10 cellular contexts compared by ENCODE assay signal in the genomic region with DNA sequence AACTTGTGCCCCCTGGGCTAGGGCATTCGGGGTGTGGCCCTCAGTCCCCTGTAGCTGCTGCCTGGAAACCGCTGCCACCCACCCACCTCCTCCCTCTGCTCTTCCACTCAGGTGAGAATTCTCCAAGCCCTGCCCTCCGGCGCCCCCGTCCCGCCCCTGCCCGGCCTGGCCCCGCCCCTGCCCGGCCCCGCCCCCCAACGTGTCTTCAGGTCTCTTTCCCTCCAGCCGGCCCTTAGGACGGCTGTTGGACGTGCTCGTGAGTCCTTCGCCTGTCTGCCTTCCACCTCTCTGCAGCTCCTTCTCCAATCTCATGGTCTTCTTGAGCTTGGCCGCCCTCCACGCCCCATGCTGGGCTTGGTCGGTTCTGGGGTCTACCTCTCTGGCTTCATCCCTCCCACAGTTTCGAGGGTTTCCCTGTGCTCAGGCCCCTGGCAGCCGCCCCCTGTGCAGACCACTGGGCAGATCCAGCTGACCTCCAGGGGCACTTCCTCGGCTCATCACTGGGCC. TPM values are rescaled to one million over a fixed set of nuclear protein-coding genes. Genes with fewer than 3 reads are reported as not detected.
A peak's percentile ranks its signal among the peaks of the same experiment; 100 is the strongest.
DNase-seq lines count a peak whose midpoint lies in the region; ATAC-seq and TF ChIP-seq lines count a peak whose summit lies in the region.
"Had no signal": no experiment of that assay in that cellular context is flagged by ENCODE, and none has a peak within 500 bp of the region (broad histone marks: within the 10 kb centered on the region; RNA-seq: fewer than 3 reads in every experiment).

No MANE protein-coding gene starts in this region.

- TF ChIP-seq CTCF in heart right ventricle (IDR thresholded peaks at IDR 0.05) (no peak), RWPE2 (IDR thresholded peaks at IDR 0.05; ENCODE audit: poor library complexity, severe bottlenecking) (no peak), sigmoid colon (IDR thresholded peaks at IDR 0.05) (no peak)

- H3K4me3 ChIP-seq in heart right ventricle (no peak overlapping the region), RWPE2 (ENCODE audit: severe bottlenecking) (no peak overlapping the region), sigmoid colon (no peak overlapping the region)
- H3K4me3 ChIP-seq: MG63 had no signal

- no peaks in the 10 kb centered on the region for H3K9me3 ChIP-seq in heart right ventricle
- no peaks in the 10 kb centered on the region for H3K9me3 ChIP-seq in RWPE2 (ENCODE audit: severe bottlenecking)
- no peaks in the 10 kb centered on the region for H3K9me3 ChIP-seq in sigmoid colon
- H3K9me3 ChIP-seq: MG63 had no signal

- ATAC-seq in left ventricle myocardium superior, result peak; percentile 15
- no peak for ATAC-seq in heart right ventricle
- peak; percentile 64 for ATAC-seq in RWPE2 (ENCODE audit: low read depth)
- ATAC-seq in GM18868 (IDR thresholded peaks at IDR 0.05; ENCODE audit: unreplicated experiment), result no peak
- ATAC-seq in HG03045 (IDR thresholded peaks at IDR 0.05; ENCODE audit: unreplicated experiment), result no peak

- peaks cover 0 to 11% (median 0%) of the 10 kb centered on the region in 9 donors for H3K4me1 ChIP-seq in heart right ventricle
- H3K4me1 ChIP-seq in RWPE2 (ENCODE audit: insufficient read depth, poor library complexity, severe bottlenecking), result no peaks in the 10 kb centered on the region
- no peaks in the 10 kb centered on the region for H3K4me1 ChIP-seq in sigmoid colon

- TF ChIP-seq EP300 in sigmoid colon (IDR thresholded peaks at IDR 0.05), result no peak

- H3K36me3 ChIP-seq in heart right ventricle (no peaks in the 10 kb centered on the region), RWPE2 (ENCODE audit: low read depth) (no peaks in the 10 kb centered on the region), sigmoid colon (no peaks in the 10 kb centered on the region)
- H3K36me3 ChIP-seq: MG63 had no signal

- intact Hi-C loops in left ventricle myocardium superior (cut with micrococcal nuclease), result no loop called here
- intact Hi-C loops in heart right ventricle (cut with DNase I), result no loop called here
- intact Hi-C loops in sigmoid colon (cut with DNase I), result no loop called here

- 35 to 36% methylated on average over 22 of the region's 22 CpGs for WGBS in heart right ventricle, 2 donors
- 23 to 27% methylated on average over 22 of the region's 22 CpGs for WGBS in sigmoid colon, 2 donors

- peaks cover 0 to 19% (median under 1%) of the 10 kb centered on the region in 7 donors for H3K27me3 ChIP-seq in heart right ventricle
- H3K27me3 ChIP-seq in RWPE2 (ENCODE audit: insufficient read depth, poor library complexity, severe bottlenecking), result peaks cover 3% of the 10 kb centered on the region
- H3K27me3 ChIP-seq in sigmoid colon, result peaks cover 3 to 67% (median 26%) of the 10 kb centered on the region in 3 donors
- H3K27me3 ChIP-seq: MG63 had no signal

- TF ChIP-seq POLR2A in sigmoid colon (IDR thresholded peaks at IDR 0.05), result no peak

- H3K27ac ChIP-seq in heart right ventricle (peak overlapping the region in 1 of 10 donors; percentile 44), RWPE2 (ENCODE audit: poor library complexity, severe bottlenecking) (no peak overlapping the region), sigmoid colon (no peak overlapping the region)

- DNase-seq in left ventricle myocardium superior (no peak), heart right ventricle (no peak), RWPE2 (ENCODE audit: low spot score) (no peak), islet precursor cell (peak; percentile 76), sigmoid colon (no peak), GM19240 (ENCODE audit: insufficient read length, low spot score) (no peak)
- DNase-seq: aorta, MG63 had no signal

RNA-seq across cellular contexts. Expression of a gene that starts 12.2 kb away (rescaled TPM):
- total RNA-seq in left ventricle myocardium superior (0.57 TPM), heart right ventricle (under 1 TPM; 0.08 to 0.52 (median 0.27) TPM), sigmoid colon (1 to 10 TPM in 3 of 4 donors, under 1 TPM in 1; 0.66 to 2.9 (median 2.0) TPM)
- polyA plus RNA-seq in heart right ventricle (under 1 TPM; 0.22 to 0.49 TPM), sigmoid colon (1 to 10 TPM in 1 of 3 donors, under 1 TPM in 2; under 0.01 to 1.9 (median 0.23) TPM)

RNA-seq across cellular contexts. Expression of a gene that starts 15.2 kb away (rescaled TPM):
- total RNA-seq in left ventricle myocardium superior (22.2 TPM), heart right ventricle (10 to 100 TPM; 19.6 to 33.3 (median 26.0) TPM), sigmoid colon (10 to 100 TPM; 19.3 to 26.3 (median 23.8) TPM)
- polyA plus RNA-seq in heart right ventricle (10 to 100 TPM; 17.5 to 62.3 TPM), sigmoid colon (10 to 100 TPM; 10.8 to 56.9 (median 26.8) TPM)

RNA-seq across cellular contexts. Expression of a gene that starts 30.1 kb away (rescaled TPM):
- total RNA-seq in left ventricle myocardium superior, result 42.7 TPM
- 10 to 100 TPM; 31.7 to 60.1 (median 39.9) TPM for total RNA-seq in heart right ventricle
- 100 to 1,000 TPM in 1 of 2 donors, 10 to 100 TPM in 1; 27.1 to 251 TPM for polyA plus RNA-seq in heart right ventricle
- 10 to 100 TPM; 22.0 to 55.1 (median 39.2) TPM for total RNA-seq in sigmoid colon
- 10 to 100 TPM; 24.7 to 90.0 (median 37.8) TPM for polyA plus RNA-seq in sigmoid colon

RNA-seq across cellular contexts. Expression of a gene that starts 34.5 kb away (rescaled TPM):
- total RNA-seq in left ventricle myocardium superior, result 458 TPM
- total RNA-seq in heart right ventricle, result 100 to 1,000 TPM; 135 to 487 (median 415) TPM
- 100 to 1,000 TPM in 1 of 2 donors, 10 to 100 TPM in 1; 61.2 to 351 TPM for polyA plus RNA-seq in heart right ventricle
- 10 to 100 TPM in 1 of 4 donors, 1 to 10 TPM in 3; 1.4 to 10.2 (median 6.1) TPM for total RNA-seq in sigmoid colon
- polyA plus RNA-seq in sigmoid colon, result 10 to 100 TPM in 1 of 3 donors, 1 to 10 TPM in 2; 3.2 to 22.6 (median 4.2) TPM

RNA-seq across cellular contexts. Expression of a gene that starts 50.0 kb away (rescaled TPM):
- total RNA-seq in left ventricle myocardium superior (not detected), heart right ventricle (under 1 TPM in 2 of 10 donors, not detected in 8; 0.74 to 0.90 TPM), sigmoid colon (not detected)
- polyA plus RNA-seq in heart right ventricle (not detected), sigmoid colon (not detected)
- total RNA-seq: aorta had no signal

Comparison
In these comparisons a context has a peak if more than half of its experiments do, and no peak if none do; other contexts are left out.
1. ATAC-seq: peak in left ventricle myocardium superior (single experiment) and RWPE2 (single experiment); none in heart right ventricle (0 of 8), GM18868 (single experiment) and HG03045 (single experiment).